Comparison of ENCODE assay signal across 20 cellular contexts in the genomic region with DNA sequence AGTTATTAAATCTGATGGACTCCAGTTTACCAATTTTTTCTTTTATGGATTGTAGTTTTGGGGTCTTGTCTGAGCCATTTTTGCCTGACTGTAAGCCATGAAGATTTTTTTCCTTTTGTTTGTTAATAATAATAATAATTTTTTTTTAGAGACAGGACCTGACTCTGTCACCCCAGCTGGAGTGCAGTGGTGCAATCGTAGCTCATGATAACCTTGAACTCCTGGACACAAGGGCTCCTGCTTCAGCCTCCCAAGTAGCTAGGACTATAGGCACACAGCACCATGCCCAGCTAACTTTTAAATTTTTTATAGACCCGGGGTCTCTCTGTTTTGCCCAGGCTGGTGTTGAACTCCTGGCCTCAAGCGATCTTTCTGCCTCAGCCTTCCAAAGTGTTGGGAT.
"Had no signal": no experiment of that assay in that cellular context is flagged by ENCODE, and none has a peak within 500 bp of the region (broad histone marks: within the 10 kb centered on the region; RNA-seq: fewer than 3 reads in every experiment).

No MANE protein-coding gene starts in this region.

- FAIRE-seq: small intestine, urothelium cell line had no signal

- H3K9me3 ChIP-seq: colonic mucosa, esophagus squamous epithelium, gastroesophageal sphincter, left lung, lower lobe of right lung, neutrophil, right atrium auricular region had no signal

- ATAC-seq: gastroesophageal sphincter, left lung, lower lobe of right lung had no signal

- DNase-seq: colonic mucosa; dermis blood vessel endothelial cell; esophagus squamous epithelium; foreskin fibroblast; glutamatergic neuron; islet precursor cell; left lung; lower lobe of right lung; mesenchymal stem cell; midbrain; posterior cingulate gyrus; small intestine; stimulated activated CD4-positive, alpha-beta T cell treated with anti-CD3 and anti-CD28 coated beads, Interleukin-2, amount 100 ng/mL, for 48 hours; stimulated activated naive CD4-positive, alpha-beta T cell treated with Interleukin-2 at 50 U/mL for 16 hours had no signal

- H3K4me3 Mint-ChIP-seq: nephron, type B pancreatic cell had no signal

- H3K4me3 ChIP-seq: colonic mucosa, esophagus squamous epithelium, gastroesophageal sphincter, left lung, lower lobe of right lung, right atrium auricular region had no signal

- H3K27me3 ChIP-seq: colonic mucosa, esophagus squamous epithelium, gastroesophageal sphincter, left lung, neutrophil, right atrium auricular region had no signal

- H3K27me3 Mint-ChIP-seq: type B pancreatic cell had no signal

- H3K27ac Mint-ChIP-seq: nephron, type B pancreatic cell had no signal

- H3K27ac ChIP-seq: colonic mucosa, esophagus squamous epithelium, gastroesophageal sphincter, left lung, lower lobe of right lung, neutrophil, right atrium auricular region had no signal

- H3K4me1 ChIP-seq: colonic mucosa had no signal

- H3K36me3 ChIP-seq: colonic mucosa, neutrophil, right atrium auricular region had no signal
